9 cellular contexts compared by ENCODE assay signal in genomic region chr10:2619472-2619871, GRCh38.
DNase-seq lines count a peak whose midpoint lies in the region; TF ChIP-seq lines count a peak whose summit lies in the region.
"Had no signal": no experiment of that assay in that cellular context is flagged by ENCODE, and none has a peak within 500 bp of the region (broad histone marks: within the 10 kb centered on the region; RNA-seq: fewer than 3 reads in every experiment).

No MANE protein-coding gene starts in this region.

- TF ChIP-seq CTCF in neural crest cell (conservative IDR thresholded peaks at IDR 0.05), result peak; percentile 64

- no peak overlapping the region for H3K4me3 Mint-ChIP-seq in neural crest cell

- peaks cover 10% of the 10 kb centered on the region for H3K4me1 Mint-ChIP-seq in neural crest cell

- DNase-seq in NCI-H2171 treated with DMSO at 0.1 percent for 48 hours (lab: John Stamatoyannopoulos, UW) (peak; percentile 16), NCI-H2171 (lab: John Stamatoyannopoulos, UW) (no peak), NCI-H1105 (lab: John Stamatoyannopoulos, UW) (peak; percentile 67), SK-N-DZ (ENCODE audit: low spot score) (peak; percentile 84), neural crest cell (ENCODE audit: low read depth, low spot score) (peak; percentile 18), amygdala (lab: John Stamatoyannopoulos, UW) (no peak), posterior cingulate gyrus (no peak), NCI-H2196 treated with DMSO at 0.1 percent for 48 hours (lab: John Stamatoyannopoulos, UW; ENCODE audit: unreplicated experiment) (no peak)
- DNase-seq: small intestine had no signal

- intact Hi-C loops in posterior cingulate gyrus (cut with DNase I), result no loop called here

- H3K27ac Mint-ChIP-seq in neural crest cell (ENCODE audit: unreplicated experiment), result no peak overlapping the region

- H3K9me3 Mint-ChIP-seq in neural crest cell, result no peaks in the 10 kb centered on the region

- H3K27me3 Mint-ChIP-seq in neural crest cell (ENCODE audit: low read depth), result no peaks in the 10 kb centered on the region

- no peaks in the 10 kb centered on the region for H3K36me3 Mint-ChIP-seq in neural crest cell (ENCODE audit: low read depth)

Comparison
In these comparisons a context has a peak if more than half of its experiments do, and no peak if none do; other contexts are left out.
1. DNase-seq: peak in NCI-H2171 treated with DMSO at 0.1 percent for 48 hours (single experiment), NCI-H1105 (single experiment), SK-N-DZ (single experiment) and neural crest cell (single experiment); none in NCI-H2171 (single experiment), amygdala (0 of 56), posterior cingulate gyrus (0 of 10) and NCI-H2196 treated with DMSO at 0.1 percent for 48 hours (single experiment).